17 cellular contexts compared by ENCODE assay signal in the genomic region with DNA sequence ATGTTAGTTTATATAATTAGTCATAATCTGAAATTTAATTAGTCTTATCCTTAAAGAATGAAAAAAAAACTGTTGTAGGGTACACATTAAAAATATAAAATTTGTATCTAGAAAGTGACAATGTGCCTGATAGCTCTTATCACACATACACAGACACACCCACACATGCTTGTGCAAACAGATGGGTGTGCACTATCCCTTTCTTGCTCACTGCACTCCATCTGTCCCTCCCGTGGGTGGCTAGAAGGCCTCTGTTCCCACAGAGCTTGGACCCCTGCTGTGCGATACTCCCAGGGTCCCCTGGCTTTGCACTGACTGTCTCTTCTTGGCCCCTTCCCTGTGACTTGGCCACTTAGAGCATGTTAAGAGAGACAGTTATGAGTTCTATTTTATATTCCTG.
"Had no signal": no experiment of that assay in that cellular context is flagged by ENCODE, and none has a peak within 500 bp of the region (broad histone marks: within the 10 kb centered on the region; RNA-seq: fewer than 3 reads in every experiment).

No MANE protein-coding gene starts in this region.

- ATAC-seq: foreskin keratinocyte, gastroesophageal sphincter, heart right ventricle, left lung, left ventricle myocardium superior, lower lobe of right lung had no signal

- H3K4me1 ChIP-seq: esophagus muscularis mucosa, foreskin keratinocyte, gastroesophageal sphincter, heart right ventricle, left lung, lower lobe of right lung had no signal

- H3K36me3 ChIP-seq: esophagus muscularis mucosa, gastroesophageal sphincter, heart right ventricle, left lung, lower lobe of right lung had no signal

- H3K27ac ChIP-seq: coronary artery, dorsolateral prefrontal cortex, esophagus muscularis mucosa, foreskin keratinocyte, gastroesophageal sphincter, heart right ventricle, left lung, lower lobe of right lung had no signal

- H3K4me3 ChIP-seq: coronary artery, dorsolateral prefrontal cortex, esophagus muscularis mucosa, gastroesophageal sphincter, heart right ventricle, left lung, lower lobe of right lung had no signal

- H3K9me3 ChIP-seq: esophagus muscularis mucosa, gastroesophageal sphincter, lower lobe of right lung had no signal

- DNase-seq: dermis blood vessel endothelial cell; dorsolateral prefrontal cortex; effector CD4-positive, alpha-beta T cell; effector memory CD4-positive, alpha-beta T cell; foreskin keratinocyte; head of caudate nucleus; heart right ventricle; hippocampal formation; kidney glomerular epithelial cell; left lung; left ventricle myocardium superior; lower lobe of right lung; mesenchymal stem cell; midbrain had no signal
